30 cellular contexts compared by ENCODE assay signal in genomic region chr10:109103278-109103677, GRCh38.
"Had no signal": no experiment of that assay in that cellular context is flagged by ENCODE, and none has a peak within 500 bp of the region (broad histone marks: within the 10 kb centered on the region; RNA-seq: fewer than 3 reads in every experiment).

No MANE protein-coding gene starts in this region.

- H3K4me1 Mint-ChIP-seq: activated CD4-positive, alpha-beta T cell treated with anti-CD3 and anti-CD28 coated beads for 36 hours; activated CD4-positive, alpha-beta T cell treated with anti-CD3 and anti-CD28 coated beads, Interleukin-2, amount 10 ng/mL, durations not matched to agents 7 days and 5 days; activated T-helper 17 cell treated with anti-CD3 and anti-CD28 coated beads, Interleukin-2, amount 50 U/mL, for 72 hours; T-helper 17 cell had no signal

- H3K9me3 Mint-ChIP-seq: activated CD4-positive, alpha-beta T cell treated with anti-CD3 and anti-CD28 coated beads, Interleukin-2, amount 10 ng/mL, durations not matched to agents 7 days and 5 days; activated CD8-positive, alpha-beta T cell treated with anti-CD3 and anti-CD28 coated beads for 36 hours; activated T-cell treated with anti-CD3 and anti-CD28 coated beads, Interleukin-2, amount 50 U/mL, for 4 hours had no signal

- H3K36me3 ChIP-seq: colonic mucosa, WERI-Rb-1 had no signal

- H3K27me3 Mint-ChIP-seq: activated CD4-positive, alpha-beta T cell treated with anti-CD3 and anti-CD28 coated beads for 36 hours; activated CD4-positive, alpha-beta T cell treated with anti-CD3 and anti-CD28 coated beads, Interleukin-2, amount 10 ng/mL, durations not matched to agents 7 days and 5 days; activated CD8-positive, alpha-beta T cell treated with anti-CD3 and anti-CD28 coated beads for 36 hours; activated naive CD8-positive, alpha-beta T cell; activated T-helper 17 cell treated with anti-CD3 and anti-CD28 coated beads, Interleukin-2, amount 50 U/mL, for 72 hours; T-helper 17 cell had no signal

- H3K4me3 Mint-ChIP-seq: activated CD4-positive, alpha-beta T cell treated with anti-CD3 and anti-CD28 coated beads for 36 hours; activated CD4-positive, alpha-beta T cell treated with anti-CD3 and anti-CD28 coated beads, Interleukin-2, amount 10 ng/mL, durations not matched to agents 7 days and 5 days; activated CD8-positive, alpha-beta T cell treated with anti-CD3 and anti-CD28 coated beads for 36 hours; activated naive CD8-positive, alpha-beta T cell; activated T-cell treated with anti-CD3 and anti-CD28 coated beads, Interleukin-2, amount 50 U/mL, for 4 hours; activated T-helper 17 cell treated with anti-CD3 and anti-CD28 coated beads, Interleukin-2, amount 50 U/mL, for 72 hours; T-helper 17 cell; T-helper 2 cell treated with Interferon-gamma antibody and Interleukin-4, amounts not matched to agents 5 μg/mL and 100 μg/mL, for 36 hours had no signal

- FAIRE-seq: astrocyte, endometrium, endothelial cell of umbilical vein, frontal cortex had no signal

- H3K9me3 ChIP-seq: colonic mucosa had no signal

- H3K27ac ChIP-seq: colonic mucosa, epithelial cell of prostate, WERI-Rb-1 had no signal

- DNase-seq: activated CD4-positive, alpha-beta T cell treated with anti-CD3 and anti-CD28 coated beads for 36 hours; activated CD4-positive, alpha-beta T cell treated with anti-CD3 and anti-CD28 coated beads, Interleukin-2, amount 10 ng/mL, durations not matched to agents 7 days and 5 days; activated CD4-positive, alpha-beta T cell treated with anti-CD3 and anti-CD28 coated beads, Interleukin-2, amount 50 U/mL, for 48 hours; activated CD4-positive, CD25-positive, alpha-beta regulatory T cell; activated CD4-positive, CD25-positive, alpha-beta regulatory T cell treated with anti-CD3 and anti-CD28 coated beads, Interleukin-2, amount 50 U/mL, for 72 hours; activated CD8-positive, alpha-beta memory T cell treated with anti-CD3 and anti-CD28 coated beads for 24 hours; activated CD8-positive, alpha-beta T cell treated with anti-CD3 and anti-CD28 coated beads for 36 hours; activated effector memory CD4-positive, alpha-beta T cell treated with Interleukin-2 at 50 U/mL for 16 hours; activated gamma-delta T cell treated with Interleukin-2 at 50 U/mL for 16 hours; activated naive CD4-positive, alpha-beta T cell treated with anti-CD3 and anti-CD28 coated beads, Interleukin-2, amount 50 U/mL, for 16 hours; activated naive CD4-positive, alpha-beta T cell treated with Interleukin-2 at 50 U/mL for 16 hours; activated T-cell treated with anti-CD3 and anti-CD28 coated beads, Interleukin-2, amount 50 U/mL, for 4 hours; amniotic stem cell; anterior cingulate cortex; caudate nucleus; colonic mucosa; effector CD8-positive, alpha-beta T cell; foreskin fibroblast; T-helper 1 cell; T-helper 17 cell; T1000; WERI-Rb-1 had no signal

- H3K36me3 Mint-ChIP-seq: activated naive CD8-positive, alpha-beta T cell had no signal

- H3K4me3 ChIP-seq: colonic mucosa had no signal

- ATAC-seq: activated CD4-positive, alpha-beta T cell treated with anti-CD3 and anti-CD28 coated beads for 36 hours; activated CD8-positive, alpha-beta T cell treated with anti-CD3 and anti-CD28 coated beads for 36 hours; activated T-cell treated with anti-CD3 and anti-CD28 coated beads, Interleukin-2, amount 50 U/mL, for 4 hours; activated T-helper 17 cell treated with anti-CD3 and anti-CD28 coated beads, Interleukin-2, amount 50 U/mL, for 72 hours; T-helper 17 cell had no signal

- H3K27ac Mint-ChIP-seq: activated CD4-positive, alpha-beta T cell treated with anti-CD3 and anti-CD28 coated beads for 36 hours; activated CD4-positive, alpha-beta T cell treated with anti-CD3 and anti-CD28 coated beads, Interleukin-2, amount 10 ng/mL, durations not matched to agents 7 days and 5 days; activated CD8-positive, alpha-beta T cell treated with anti-CD3 and anti-CD28 coated beads for 36 hours; activated naive CD8-positive, alpha-beta T cell; activated T-helper 17 cell treated with anti-CD3 and anti-CD28 coated beads, Interleukin-2, amount 50 U/mL, for 72 hours; T-helper 17 cell; T-helper 2 cell treated with Interferon-gamma antibody and Interleukin-4, amounts not matched to agents 5 μg/mL and 100 μg/mL, for 36 hours had no signal

- H3K27me3 ChIP-seq: colonic mucosa had no signal

- H3K4me1 ChIP-seq: colonic mucosa had no signal
